8 cellular contexts compared by ENCODE assay signal in genomic region chr11:8732748-8733241, GRCh38. TPM values are rescaled to one million over a fixed set of nuclear protein-coding genes. Genes with fewer than 3 reads are reported as not detected.
DNase-seq lines count a peak whose midpoint lies in the region; TF ChIP-seq lines count a peak whose summit lies in the region.

No MANE protein-coding gene starts in this region.

- H3K4me1 ChIP-seq in Caco-2 (peaks cover 31% of the 10 kb centered on the region), HUES6 (ENCODE audit: control insufficient read depth, insufficient read depth, low read length) (peaks cover 18% of the 10 kb centered on the region; the same call in 1 of the 2 replicates), A673 (ENCODE audit: insufficient read depth, low read length, poor library complexity, severe bottlenecking) (no peaks in the 10 kb centered on the region)

- H3K27me3 Mint-ChIP-seq in Caco-2 (ENCODE audit: insufficient read depth, unreplicated experiment) (no peaks in the 10 kb centered on the region), neural crest cell (ENCODE audit: low read depth) (no peaks in the 10 kb centered on the region), Calu3 (ENCODE audit: unreplicated experiment) (no peaks in the 10 kb centered on the region)

- H3K27me3 ChIP-seq in Caco-2 (replicated peaks; ENCODE audit: control insufficient read depth, insufficient read depth, low read length) (no peaks in the 10 kb centered on the region), HUES6 (ENCODE audit: control insufficient read depth, insufficient read depth, low read length) (no peaks in the 10 kb centered on the region), A673 (replicated peaks; ENCODE audit: insufficient read depth, low read depth, low read length, poor library complexity) (no peaks in the 10 kb centered on the region)

- H3K9me3 ChIP-seq in Caco-2 (no peaks in the 10 kb centered on the region), HUES6 (ENCODE audit: control insufficient read depth, insufficient read depth, low read depth, low read length) (no peaks in the 10 kb centered on the region), A673 (ENCODE audit: low read depth, low read length, poor library complexity, severe bottlenecking) (no peaks in the 10 kb centered on the region)

- H3K36me3 ChIP-seq in Caco-2 (ENCODE audit: control insufficient read depth, insufficient read depth, low read length) (peaks cover 1% of the 10 kb centered on the region; the same call in 1 of the 2 replicates), HUES6 (ENCODE audit: control insufficient read depth, insufficient read depth, low read length) (no peaks in the 10 kb centered on the region), A673 (ENCODE audit: insufficient read depth, low read length, poor library complexity, severe bottlenecking) (no peaks in the 10 kb centered on the region)

- no peak overlapping the region for H3K9ac ChIP-seq in HUES6 (ENCODE audit: low read length)

- H3K27ac Mint-ChIP-seq in Caco-2 (ENCODE audit: unreplicated experiment) (peak overlapping the region; percentile 58), neural crest cell (ENCODE audit: unreplicated experiment) (peak overlapping the region; percentile 51), Calu3 (ENCODE audit: unreplicated experiment) (no peak overlapping the region)

- POLR2A ChIA-PET in Caco-2 (lab: Charles Lee), result interaction anchor here (0.6 kb wide), 1 partner anchor 174 kb away, joined by 5 read pairs; no protein-coding TSS in a partner anchor
- POLR2A ChIA-PET in A673 (lab: Charles Lee; ENCODE audit: low non-redundant PET), result no interaction called here

- H3K36me3 Mint-ChIP-seq in Caco-2 (ENCODE audit: insufficient read depth, unreplicated experiment) (peaks cover 6% of the 10 kb centered on the region), neural crest cell (ENCODE audit: low read depth) (peaks cover 6% of the 10 kb centered on the region), Calu3 (ENCODE audit: insufficient read depth, unreplicated experiment) (no peaks in the 10 kb centered on the region)

- DNase-seq in Caco-2 (no peak), epithelial cell of esophagus (ENCODE audit: low read depth) (peak; percentile 58), neural crest cell (ENCODE audit: low read depth, low spot score) (no peak), DMS53 (lab: John Stamatoyannopoulos, UW) (no peak), Calu3 (no peak), A673 (ENCODE audit: low spot score) (no peak)
- no peak for DNase-seq in activated CD4-positive, alpha-beta T cell treated with anti-CD3 and anti-CD28 coated beads, Interleukin-2, amount 50 U/mL, for 4 hours

- peaks cover 12% of the 10 kb centered on the region for H3K4me1 Mint-ChIP-seq in Caco-2 (ENCODE audit: low read depth, unreplicated experiment)
- peaks cover 21% of the 10 kb centered on the region for H3K4me1 Mint-ChIP-seq in neural crest cell
- no peaks in the 10 kb centered on the region for H3K4me1 Mint-ChIP-seq in Calu3 (ENCODE audit: low read depth, unreplicated experiment)

- intact Hi-C loops in Caco-2 (cut with micrococcal nuclease; ENCODE audit: unreplicated experiment) (no loop called here), Calu3 (cut with micrococcal nuclease; ENCODE audit: unreplicated experiment) (no loop called here), A673 (cut with micrococcal nuclease; ENCODE audit: unreplicated experiment) (no loop called here)

- H3K27ac ChIP-seq in HUES6 (ENCODE audit: low read depth, low read length) (0 out of 2 replicates have a peak overlapping the region, but pooled peaks have one; percentile 4), A673 (ENCODE audit: low read depth, low read length, poor library complexity, severe bottlenecking) (no peak overlapping the region)

- H3K4me3 Mint-ChIP-seq in Caco-2 (ENCODE audit: unreplicated experiment), result no peak overlapping the region
- no peak overlapping the region for H3K4me3 Mint-ChIP-seq in neural crest cell
- no peak overlapping the region for H3K4me3 Mint-ChIP-seq in Calu3 (ENCODE audit: low read depth, unreplicated experiment)

- CTCF ChIA-PET in Caco-2 (lab: Charles Lee), result no interaction called here
- CTCF ChIA-PET in Calu3 (lab: Charles Lee), result no interaction called here
- CTCF ChIA-PET in A673 (lab: Charles Lee), result no interaction called here

- BruUV-seq in Caco-2 (replicated peaks; lab: Mats Ljungman, UMichigan), result no TSS peak
- no TSS peak for BruUV-seq in Calu3 (replicated peaks; lab: Mats Ljungman, UMichigan)
- no TSS peak for BruUV-seq in A673 (replicated peaks; lab: Mats Ljungman, UMichigan)

- no peak overlapping the region for H3K4me3 ChIP-seq in Caco-2 (ENCODE audit: low read depth, low read length)
- H3K4me3 ChIP-seq in HUES6 (ENCODE audit: low read depth, low read length), result no peak overlapping the region
- no peak overlapping the region for H3K4me3 ChIP-seq in epithelial cell of esophagus (ENCODE audit: low read length)
- H3K4me3 ChIP-seq in A673 (ENCODE audit: low read depth, low read length, poor library complexity, severe bottlenecking), result no peak overlapping the region

- TF ChIP-seq CTCF in Caco-2 (IDR thresholded peaks at IDR 0.05; ENCODE audit: insufficient read depth in 1 of 2, low read depth in 1 of 2, low read length in 1 of 2, severe bottlenecking in 1 of 2, unreplicated experiment in 1 of 2), result no peak
- no peak for TF ChIP-seq CTCF in epithelial cell of esophagus (IDR thresholded peaks at IDR 0.05; ENCODE audit: insufficient read depth, low read depth, low read length, missing control alignments)
- TF ChIP-seq CTCF in neural crest cell (conservative IDR thresholded peaks at IDR 0.05), result no peak
- no peak for TF ChIP-seq CTCF in Calu3 (IDR thresholded peaks at IDR 0.05; ENCODE audit: unreplicated experiment)
- TF ChIP-seq CTCF in A673 (conservative IDR thresholded peaks at IDR 0.05; ENCODE audit: low read depth, low read length), result no peak

- H3K9me3 Mint-ChIP-seq in Caco-2 (ENCODE audit: unreplicated experiment) (no peaks in the 10 kb centered on the region), neural crest cell (no peaks in the 10 kb centered on the region), Calu3 (ENCODE audit: low read depth, unreplicated experiment) (no peaks in the 10 kb centered on the region)

RNA-seq across cellular contexts. Expression of gene RPL27A, which starts 50.2 kb away (rescaled TPM):
- total RNA-seq in Caco-2 (2022), result 1,008 and 1,047 TPM in 2 replicates
- total RNA-seq in neural crest cell, result 711 and 720 TPM in 2 replicates
- 571 and 585 TPM in 2 replicates for total RNA-seq in Calu3 (2022)
- 576 and 629 TPM in 2 replicates for total RNA-seq in A673 (2021)

RNA-seq across cellular contexts. Expression of gene TRIM66, which starts 50.3 kb away (rescaled TPM):
- total RNA-seq in Caco-2 (2022) (18.4 and 21.1 TPM in 2 replicates), neural crest cell (6.5 and 10.2 TPM in 2 replicates), Calu3 (2022) (14.0 and 19.5 TPM in 2 replicates), A673 (2021) (9.7 and 14.6 TPM in 2 replicates)
